In genomic region chr13:54657588-54657987, GRCh38 we compare ENCODE assay signal across 32 cellular contexts.
"Had no signal": no experiment of that assay in that cellular context is flagged by ENCODE, and none has a peak within 500 bp of the region (broad histone marks: within the 10 kb centered on the region; RNA-seq: fewer than 3 reads in every experiment).

No MANE protein-coding gene starts in this region.

- H3K27me3 ChIP-seq: adrenal gland, body of pancreas, brain microvascular endothelial cell, breast epithelium had no signal

- H3K27ac Mint-ChIP-seq: activated B cell treated with CpG ODN at 0.5 μM for 24 hours; activated CD4-positive, alpha-beta memory T cell treated with anti-CD3 and anti-CD28 coated beads, Interleukin-2, amount 10 ng/mL, durations not matched to agents 7 days and 5 days; activated CD4-positive, alpha-beta T cell treated with anti-CD3 and anti-CD28 coated beads, Interleukin-2, amount 10 ng/mL, durations not matched to agents 7 days and 5 days; activated CD8-positive, alpha-beta memory T cell treated with anti-CD3 and anti-CD28 coated beads, Interleukin-2, amount 10 ng/mL, durations not matched to agents 7 days and 5 days; activated CD8-positive, alpha-beta T cell treated with anti-CD3 and anti-CD28 coated beads, Interleukin-2, amount 10 ng/mL, durations not matched to agents 7 days and 5 days; activated naive CD4-positive, alpha-beta T cell treated with anti-CD3 and anti-CD28 coated beads, Interleukin-2, amount 10 ng/mL, durations not matched to agents 7 days and 5 days; activated naive CD4-positive, alpha-beta T cell treated with anti-CD3 and anti-CD28 coated beads, Interleukin-2, amount 50 U/mL, for 24 hours; activated naive CD8-positive, alpha-beta T cell; activated naive CD8-positive, alpha-beta T cell treated with anti-CD3 and anti-CD28 coated beads, Interleukin-2, amount 10 ng/mL, durations not matched to agents 7 days and 5 days; activated T-cell treated with anti-CD3 and anti-CD28 coated beads, Interleukin-2, amount 50 U/mL, for 24 hours; activated T-helper 2 cell treated with anti-CD3 and anti-CD28 coated beads, Interferon-gamma antibody, Interleukin-2, Interleukin-4, amounts not matched to agents 10 μg/mL and 5 μg/mL and 100 μg/mL, durations not matched to agents 14 hours and 24 hours and 36 hours; T-helper 1 cell treated with Interleukin-12 subunit alpha and Interleukin-12 subunit beta and Interleukin-4 antibody, amounts not matched to agents 30 μg/mL and 1 μg/mL, for 36 hours; T-helper 2 cell treated with Interferon-gamma antibody and Interleukin-4, amounts not matched to agents 5 μg/mL and 100 μg/mL, for 36 hours had no signal

- H3K36me3 Mint-ChIP-seq: activated CD8-positive, alpha-beta memory T cell treated with anti-CD3 and anti-CD28 coated beads, Interleukin-2, amount 10 ng/mL, durations not matched to agents 7 days and 5 days; activated naive CD4-positive, alpha-beta T cell treated with anti-CD3 and anti-CD28 coated beads, Interleukin-2, amount 10 ng/mL, durations not matched to agents 7 days and 5 days; activated naive CD4-positive, alpha-beta T cell treated with anti-CD3 and anti-CD28 coated beads, Interleukin-2, amount 50 U/mL, for 24 hours; activated naive CD8-positive, alpha-beta T cell; activated naive CD8-positive, alpha-beta T cell treated with anti-CD3 and anti-CD28 coated beads, Interleukin-2, amount 10 ng/mL, durations not matched to agents 7 days and 5 days had no signal

- DNase-seq: activated B cell treated with CpG ODN at 0.5 μM for 24 hours; activated CD4-positive, alpha-beta memory T cell treated with anti-CD3 and anti-CD28 coated beads, Interleukin-2, amount 10 ng/mL, durations not matched to agents 7 days and 5 days; activated CD4-positive, alpha-beta T cell treated with anti-CD3 and anti-CD28 coated beads for 48 hours; activated CD4-positive, alpha-beta T cell treated with anti-CD3 and anti-CD28 coated beads, Interleukin-2, amount 10 ng/mL, durations not matched to agents 7 days and 5 days; activated CD4-positive, alpha-beta T cell treated with anti-CD3 and anti-CD28 coated beads, Interleukin-2, amount 50 U/mL, for 48 hours; activated CD4-positive, CD25-positive, alpha-beta regulatory T cell treated with anti-CD3 and anti-CD28 coated beads, Interleukin-2, amount 50 U/mL, for 72 hours; activated CD8-positive, alpha-beta memory T cell treated with anti-CD3 and anti-CD28 coated beads for 24 hours; activated CD8-positive, alpha-beta memory T cell treated with anti-CD3 and anti-CD28 coated beads, Interleukin-2, amount 10 ng/mL, durations not matched to agents 7 days and 5 days; activated CD8-positive, alpha-beta memory T cell treated with anti-CD3 and anti-CD28 coated beads, Interleukin-2, amount 50 U/mL, for 48 hours; activated CD8-positive, alpha-beta T cell treated with anti-CD3 and anti-CD28 coated beads, Interleukin-2, amount 10 ng/mL, durations not matched to agents 7 days and 5 days; activated effector memory CD4-positive, alpha-beta T cell treated with Interleukin-2 at 50 U/mL for 16 hours; activated gamma-delta T cell; activated naive CD4-positive, alpha-beta T cell treated with anti-CD3 and anti-CD28 coated beads, Interleukin-2, amount 10 ng/mL, durations not matched to agents 7 days and 5 days; activated naive CD4-positive, alpha-beta T cell treated with Interleukin-2 at 50 U/mL for 16 hours; activated naive CD8-positive, alpha-beta T cell treated with anti-CD3 and anti-CD28 coated beads, Interleukin-2, amount 10 ng/mL, durations not matched to agents 7 days and 5 days; activated T-cell treated with anti-CD3 and anti-CD28 coated beads, Interleukin-2, amount 50 U/mL, for 24 hours; activated T-cell treated with anti-CD3 and anti-CD28 coated beads, Interleukin-2, amount 50 U/mL, for 48 hours; adrenal gland; amniotic stem cell; aorta; body of pancreas; brain microvascular endothelial cell; central memory CD4-positive, alpha-beta T cell; T-helper 2 cell; T-helper 9 cell had no signal

- H3K36me3 ChIP-seq: adrenal gland, brain microvascular endothelial cell, breast epithelium had no signal

- H3K4me1 ChIP-seq: adrenal gland, body of pancreas, breast epithelium had no signal

- H3K4me3 Mint-ChIP-seq: activated B cell treated with CpG ODN at 0.5 μM for 24 hours; activated CD4-positive, alpha-beta memory T cell treated with anti-CD3 and anti-CD28 coated beads, Interleukin-2, amount 10 ng/mL, durations not matched to agents 7 days and 5 days; activated CD4-positive, alpha-beta T cell treated with anti-CD3 and anti-CD28 coated beads, Interleukin-2, amount 10 ng/mL, durations not matched to agents 7 days and 5 days; activated CD8-positive, alpha-beta memory T cell treated with anti-CD3 and anti-CD28 coated beads, Interleukin-2, amount 10 ng/mL, durations not matched to agents 7 days and 5 days; activated CD8-positive, alpha-beta T cell treated with anti-CD3 and anti-CD28 coated beads, Interleukin-2, amount 10 ng/mL, durations not matched to agents 7 days and 5 days; activated naive CD4-positive, alpha-beta T cell treated with anti-CD3 and anti-CD28 coated beads, Interleukin-2, amount 10 ng/mL, durations not matched to agents 7 days and 5 days; activated naive CD4-positive, alpha-beta T cell treated with anti-CD3 and anti-CD28 coated beads, Interleukin-2, amount 50 U/mL, for 24 hours; activated naive CD8-positive, alpha-beta T cell; activated naive CD8-positive, alpha-beta T cell treated with anti-CD3 and anti-CD28 coated beads, Interleukin-2, amount 10 ng/mL, durations not matched to agents 7 days and 5 days; activated T-cell treated with anti-CD3 and anti-CD28 coated beads, Interleukin-2, amount 50 U/mL, for 24 hours; T-helper 1 cell treated with Interleukin-12 subunit alpha and Interleukin-12 subunit beta and Interleukin-4 antibody, amounts not matched to agents 30 μg/mL and 1 μg/mL, for 36 hours; T-helper 2 cell treated with Interferon-gamma antibody and Interleukin-4, amounts not matched to agents 5 μg/mL and 100 μg/mL, for 36 hours had no signal

- ATAC-seq: activated CD8-positive, alpha-beta memory T cell treated with anti-CD3 and anti-CD28 coated beads, Interleukin-2, amount 10 ng/mL, durations not matched to agents 7 days and 5 days; activated CD8-positive, alpha-beta T cell treated with anti-CD3 and anti-CD28 coated beads, Interleukin-2, amount 10 ng/mL, durations not matched to agents 7 days and 5 days; body of pancreas had no signal

- H3K27ac ChIP-seq: adrenal gland, body of pancreas, brain microvascular endothelial cell, breast epithelium, VCaP had no signal

- H3K27me3 Mint-ChIP-seq: activated B cell treated with CpG ODN at 0.5 μM for 24 hours; activated CD4-positive, alpha-beta memory T cell treated with anti-CD3 and anti-CD28 coated beads, Interleukin-2, amount 10 ng/mL, durations not matched to agents 7 days and 5 days; activated CD4-positive, alpha-beta T cell treated with anti-CD3 and anti-CD28 coated beads, Interleukin-2, amount 10 ng/mL, durations not matched to agents 7 days and 5 days; activated CD8-positive, alpha-beta memory T cell treated with anti-CD3 and anti-CD28 coated beads, Interleukin-2, amount 10 ng/mL, durations not matched to agents 7 days and 5 days; activated naive CD4-positive, alpha-beta T cell treated with anti-CD3 and anti-CD28 coated beads, Interleukin-2, amount 10 ng/mL, durations not matched to agents 7 days and 5 days; activated naive CD4-positive, alpha-beta T cell treated with anti-CD3 and anti-CD28 coated beads, Interleukin-2, amount 50 U/mL, for 24 hours; activated naive CD8-positive, alpha-beta T cell; activated naive CD8-positive, alpha-beta T cell treated with anti-CD3 and anti-CD28 coated beads, Interleukin-2, amount 10 ng/mL, durations not matched to agents 7 days and 5 days; activated T-cell treated with anti-CD3 and anti-CD28 coated beads, Interleukin-2, amount 50 U/mL, for 24 hours had no signal

- H3K4me3 ChIP-seq: adrenal gland, body of pancreas, breast epithelium had no signal

- H3K4me1 Mint-ChIP-seq: activated B cell treated with CpG ODN at 0.5 μM for 24 hours; activated CD4-positive, alpha-beta memory T cell treated with anti-CD3 and anti-CD28 coated beads, Interleukin-2, amount 10 ng/mL, durations not matched to agents 7 days and 5 days; activated CD4-positive, alpha-beta T cell treated with anti-CD3 and anti-CD28 coated beads, Interleukin-2, amount 10 ng/mL, durations not matched to agents 7 days and 5 days; activated CD8-positive, alpha-beta memory T cell treated with anti-CD3 and anti-CD28 coated beads, Interleukin-2, amount 10 ng/mL, durations not matched to agents 7 days and 5 days; activated naive CD4-positive, alpha-beta T cell treated with anti-CD3 and anti-CD28 coated beads, Interleukin-2, amount 10 ng/mL, durations not matched to agents 7 days and 5 days; activated naive CD4-positive, alpha-beta T cell treated with anti-CD3 and anti-CD28 coated beads, Interleukin-2, amount 50 U/mL, for 24 hours; activated naive CD8-positive, alpha-beta T cell treated with anti-CD3 and anti-CD28 coated beads, Interleukin-2, amount 10 ng/mL, durations not matched to agents 7 days and 5 days had no signal
